Comparison of ENCODE assay signal across 13 cellular contexts in genomic region chr20:58342104-58342945, GRCh38. TPM values are rescaled to one million over a fixed set of nuclear protein-coding genes. Genes with fewer than 3 reads are reported as not detected.
DNase-seq lines count a peak whose midpoint lies in the region; TF ChIP-seq lines count a peak whose summit lies in the region.
"Had no signal": no experiment of that assay in that cellular context is flagged by ENCODE, and none has a peak within 500 bp of the region (broad histone marks: within the 10 kb centered on the region; RNA-seq: fewer than 3 reads in every experiment).

No MANE protein-coding gene starts in this region.

- peaks cover 12% of the 10 kb centered on the region for H3K36me3 ChIP-seq in brain microvascular endothelial cell (replicated peaks)
- H3K36me3 ChIP-seq in right atrium auricular region = peaks cover 14% of the 10 kb centered on the region

- in situ Hi-C loops in brain microvascular endothelial cell (cut with HindIII; ENCODE audit: low pct_ligation_motif_present, low sequenced_read_pairs) = no loop called here

- TF ChIP-seq CTCF in brain microvascular endothelial cell (IDR thresholded peaks at IDR 0.05; ENCODE audit: low read depth, low read length, missing control alignments) = no peak
- TF ChIP-seq CTCF in right atrium auricular region (IDR thresholded peaks at IDR 0.05) = no peak

- H3K4me1 ChIP-seq in right atrium auricular region = peaks cover 0 to 13% of the 10 kb centered on the region in 2 donors
- H3K4me1 ChIP-seq: pancreas had no signal

- H3K4me3 ChIP-seq in brain microvascular endothelial cell (ENCODE audit: low read depth, low read length) = no peak overlapping the region
- H3K4me3 ChIP-seq in right atrium auricular region = no peak overlapping the region
- H3K4me3 ChIP-seq: pancreas had no signal

- H3K9me3 ChIP-seq in right atrium auricular region = no peaks in the 10 kb centered on the region
- H3K9me3 ChIP-seq: pancreas had no signal

- no peaks in the 10 kb centered on the region for H3K27me3 ChIP-seq in brain microvascular endothelial cell (replicated peaks)
- H3K27me3 ChIP-seq in right atrium auricular region = no peaks in the 10 kb centered on the region
- H3K27me3 ChIP-seq: pancreas had no signal

- peak; percentile 57 for DNase-seq in AG08395 (ENCODE audit: low spot score)
- peak; percentile 69 for DNase-seq in LHCN-M2 (ENCODE audit: low read depth)
- DNase-seq in brain microvascular endothelial cell = peak; percentile 29
- DNase-seq in glomerular visceral epithelial cell (ENCODE audit: extremely low spot score) = peak; percentile 19
- DNase-seq in NCI-H2227 (lab: John Stamatoyannopoulos, UW; ENCODE audit: unreplicated experiment) = no peak
- DNase-seq in HuH-7.5 (ENCODE audit: low spot score) = no peak
- DNase-seq in right atrium auricular region (ENCODE audit: low spot score) = no peak
- no peak for DNase-seq in D341Med (ENCODE audit: low spot score)
- DNase-seq: activated CD4-positive, alpha-beta T cell treated with anti-CD3 and anti-CD28 coated beads, Interleukin-2, amount 50 U/mL, for 48 hours; CD4-positive, alpha-beta T cell; NCI-H146; pancreas; stimulated activated naive B cell treated with anti-CD40 and anti-IgM and Interleukin-4, amounts not matched to agents 10 μg/mL and 1 μg/mL and 100 μg/mL, for 72 hours had no signal

- peak overlapping the region; percentile 81 for H3K27ac ChIP-seq in brain microvascular endothelial cell
- no peak overlapping the region for H3K27ac ChIP-seq in right atrium auricular region
- H3K27ac ChIP-seq: pancreas had no signal

RNA-seq across cellular contexts. Expression of gene RAB22A, which starts 32.8 kb away (rescaled TPM):
- 24.7 and 26.5 TPM in 2 replicates for total RNA-seq in LHCN-M2 (2014; rRNA removed)
- polyA plus RNA-seq in LHCN-M2 (2012) = 8.0 TPM
- 1 to 10 TPM; 7.5 to 9.3 TPM for total RNA-seq in right atrium auricular region

RNA-seq across cellular contexts. Expression of gene VAPB, which starts 46.7 kb away (rescaled TPM):
- total RNA-seq in LHCN-M2 (2014; rRNA removed) (9.9 and 16.0 TPM in 2 replicates), right atrium auricular region (10 to 100 TPM; 20.2 to 21.8 TPM)
- 31.0 TPM for polyA plus RNA-seq in LHCN-M2 (2012)

Comparison
In these comparisons a context has a peak if more than half of its experiments do, and no peak if none do; other contexts are left out.
1. DNase-seq: peak in AG08395 (single experiment), LHCN-M2 (single experiment), brain microvascular endothelial cell (single experiment) and glomerular visceral epithelial cell (single experiment); none in NCI-H2227 (single experiment), HuH-7.5 (single experiment), right atrium auricular region (single experiment) and D341Med (single experiment).